In the genomic region with DNA sequence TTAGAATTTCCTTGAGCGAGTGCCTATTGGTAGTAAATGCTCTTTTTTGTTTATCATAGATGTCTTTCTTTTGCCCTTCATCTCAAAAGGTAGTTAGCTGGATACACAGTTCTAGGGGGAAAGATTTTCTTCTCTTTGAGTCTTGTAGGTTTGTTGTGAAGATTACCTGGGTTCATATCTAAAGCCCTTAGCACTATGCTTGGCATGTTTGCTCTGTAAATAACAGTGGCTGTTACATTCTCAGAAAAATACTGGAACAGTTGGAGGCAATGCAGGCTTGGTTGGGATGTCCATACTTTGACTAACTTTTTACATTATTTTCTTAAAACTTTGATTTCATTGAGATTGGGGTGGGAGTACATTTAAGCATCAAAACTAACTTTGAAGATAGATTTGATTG, we compare ENCODE assay signal across 10 cellular contexts.
"Had no signal": no experiment of that assay in that cellular context is flagged by ENCODE, and none has a peak within 500 bp of the region (broad histone marks: within the 10 kb centered on the region; RNA-seq: fewer than 3 reads in every experiment).

No MANE protein-coding gene starts in this region.

- H3K36me3 Mint-ChIP-seq: IgD-negative memory B cell had no signal

- H3K27ac Mint-ChIP-seq: HFFc6, IgD-negative memory B cell had no signal

- ATAC-seq: HCT116, HepG2 had no signal

- H3K27ac ChIP-seq: GM23248, HL-60 had no signal

- H3K9ac ChIP-seq: GM23248 had no signal

- H3K4me3 Mint-ChIP-seq: HFFc6, IgD-negative memory B cell had no signal

- DNase-seq: GM23248, GOT3, H7, HFFc6, KBM-7 had no signal

- H3K36me3 ChIP-seq: HAP-1 had no signal

- H3K4me3 ChIP-seq: GM23248, HAP-1 had no signal
